Comparison of ENCODE assay signal across 8 cellular contexts in the genomic region with DNA sequence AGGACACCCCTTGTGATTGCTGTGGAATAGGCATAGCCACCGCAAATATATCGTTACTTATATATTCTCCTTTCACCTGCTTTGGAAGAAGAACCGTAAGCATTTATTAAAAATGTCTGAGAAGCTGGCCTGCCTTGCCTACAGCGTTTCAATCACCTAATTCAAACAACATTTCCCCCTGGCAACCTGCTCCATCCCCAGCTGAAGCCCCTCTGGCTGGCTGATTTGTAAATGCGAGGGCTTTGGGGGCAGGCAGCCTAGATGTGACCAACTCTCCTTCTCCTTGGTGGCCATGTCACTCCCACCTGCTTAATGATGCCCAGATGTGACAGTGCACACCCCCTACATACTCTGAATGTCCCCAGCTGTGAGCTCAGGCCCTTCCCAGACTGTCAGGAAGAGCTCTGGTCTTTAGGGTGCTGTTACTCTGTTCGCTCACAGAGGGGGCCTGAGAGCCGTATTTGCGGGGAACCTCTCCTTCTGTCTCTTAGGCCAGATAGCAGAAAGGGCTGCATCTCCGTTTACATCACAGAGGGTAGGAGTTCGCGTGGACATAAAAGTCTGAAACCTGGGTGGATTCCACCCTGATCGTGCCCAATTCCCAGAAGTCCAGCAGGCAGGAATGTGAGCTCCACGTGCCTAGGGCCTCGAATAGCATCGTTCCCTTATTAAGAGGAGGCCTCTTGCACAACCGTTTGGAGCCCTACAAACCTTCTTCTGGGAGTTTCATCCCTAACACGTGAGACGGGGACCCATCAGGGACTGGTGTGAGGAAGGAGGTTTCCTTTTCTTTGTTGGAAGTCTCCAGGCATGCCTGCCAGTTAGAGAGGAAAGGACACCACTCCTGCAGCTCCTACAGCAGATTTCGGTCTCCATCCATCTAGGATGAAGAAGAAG. TPM values are rescaled to one million over a fixed set of nuclear protein-coding genes. Genes with fewer than 3 reads are reported as not detected.
DNase-seq lines count a peak whose midpoint lies in the region; ATAC-seq and TF ChIP-seq lines count a peak whose summit lies in the region.
"Had no signal": no experiment of that assay in that cellular context is flagged by ENCODE, and none has a peak within 500 bp of the region (broad histone marks: within the 10 kb centered on the region; RNA-seq: fewer than 3 reads in every experiment).

No MANE protein-coding gene starts in this region.

- intact Hi-C loops in CD4-positive, alpha-beta memory T cell (cut with micrococcal nuclease), result no loop called here
- intact Hi-C loops in transverse colon (cut with DNase I; ENCODE audit: low total_unique reads), result no loop called here

- CTCF ChIA-PET in CD4-positive, alpha-beta memory T cell (lab: Charles Lee; ENCODE audit: partially characterized antibody), result interaction anchor here (0.9 to 2.8 kb wide), 6 partner anchors 9 to 216 kb away, joined by 3 to 12 read pairs (median 6); no protein-coding TSS in a partner anchor
- CTCF ChIA-PET in WTC11 (lab: Charles Lee), result interaction anchor here (0.5 to 6.0 kb wide), 64 partner anchors 9 to 553 kb away, joined by 3 to 69 read pairs (median 4); no protein-coding TSS in a partner anchor

- H3K27me3 ChIP-seq in CD4-positive, alpha-beta memory T cell (ENCODE audit: insufficient read depth, low read length), result peaks cover 6% of the 10 kb centered on the region
- H3K27me3 ChIP-seq in transverse colon, result peaks cover 54% of the 10 kb centered on the region

- H3K9me3 Mint-ChIP-seq in CD4-positive, alpha-beta memory T cell, result peaks cover 0 to 2% (median 0%) of the 10 kb centered on the region in 8 donors
- no peaks in the 10 kb centered on the region for H3K9me3 Mint-ChIP-seq in WTC11

- TF ChIP-seq CTCF in GM12873 (IDR thresholded peaks at IDR 0.05; ENCODE audit: insufficient read depth, low read depth, low read length, missing control alignments) (peak; percentile 23), WTC11 (IDR thresholded peaks at IDR 0.05) (no peak), transverse colon (IDR thresholded peaks at IDR 0.05) (no peak)

- no peak for TF ChIP-seq EP300 in transverse colon (IDR thresholded peaks at IDR 0.05; ENCODE audit: low read depth)

- no peak overlapping the region for H3K27ac ChIP-seq in CD4-positive, alpha-beta memory T cell (ENCODE audit: low read depth, low read length)
- H3K27ac ChIP-seq in transverse colon, result no peak overlapping the region

- WGBS in transverse colon (ENCODE audit: low coverage in 1 of 2), 2 donors, result 78 to 80% methylated on average over 1 to 19 of the region's 19 CpGs

- H3K4me1 Mint-ChIP-seq in CD4-positive, alpha-beta memory T cell, result peaks cover 7 to 15% (median 13%) of the 10 kb centered on the region in 4 donors
- H3K4me1 Mint-ChIP-seq in WTC11, result peaks cover 38% of the 10 kb centered on the region

- no peaks in the 10 kb centered on the region for H3K36me3 Mint-ChIP-seq in CD4-positive, alpha-beta memory T cell
- no peaks in the 10 kb centered on the region for H3K36me3 Mint-ChIP-seq in WTC11

- in situ Hi-C loops in transverse colon (cut with MboI; ENCODE audit: low pct_ligation_motif_present in 1 of 4, low pct_unique_long_range_greater_than_20kb in 1 of 4, low sequenced_read_pairs in 3 of 4), result no loop called here

- no peak for DNase-seq in CD4-positive, alpha-beta memory T cell
- peak; percentile 61 for DNase-seq in WTC11 (ENCODE audit: low spot score)
- DNase-seq in medulla oblongata (ENCODE audit: extremely low spot score), result peak; percentile 40
- no peak for DNase-seq in transverse colon
- DNase-seq: midbrain had no signal

- no peak overlapping the region for H3K4me3 ChIP-seq in CD4-positive, alpha-beta memory T cell (ENCODE audit: low read length in 2 of 2)
- no peak overlapping the region for H3K4me3 ChIP-seq in transverse colon

- H3K27ac Mint-ChIP-seq in CD4-positive, alpha-beta memory T cell, result peak overlapping the region in 1 of 7 donors; percentile 68
- H3K27ac Mint-ChIP-seq in WTC11, result no peak overlapping the region; the same call in 1 of the 2 replicates

- POLR2A ChIA-PET in CD4-positive, alpha-beta memory T cell (lab: Charles Lee; ENCODE audit: partially characterized antibody), result interaction anchor here (1.0 kb wide), 1 partner anchor 55 kb away, joined by 5 read pairs; no protein-coding TSS in a partner anchor
- POLR2A ChIA-PET in WTC11 (lab: Charles Lee), result interaction anchor here (0.8 to 1.0 kb wide), 2 partner anchors 10 to 60 kb away, joined by 3 to 4 read pairs; no protein-coding TSS in a partner anchor

- no peak for TF ChIP-seq POLR2A in transverse colon (IDR thresholded peaks at IDR 0.05)

- no peaks in the 10 kb centered on the region for H3K9me3 ChIP-seq in CD4-positive, alpha-beta memory T cell (ENCODE audit: control insufficient read depth in 1 of 2, low read length in 2 of 2)
- H3K9me3 ChIP-seq in transverse colon, result no peaks in the 10 kb centered on the region

- H3K27me3 Mint-ChIP-seq in CD4-positive, alpha-beta memory T cell, result peaks cover 15 to 24% of the 10 kb centered on the region in 2 donors
- H3K27me3 Mint-ChIP-seq in WTC11 (ENCODE audit: low read depth), result peaks cover 64% of the 10 kb centered on the region

- peak overlapping the region in 7 of 8 donors; percentile 48 to 81 (median 72) for H3K4me3 Mint-ChIP-seq in CD4-positive, alpha-beta memory T cell
- peak overlapping the region; percentile 67 for H3K4me3 Mint-ChIP-seq in WTC11

- no peaks in the 10 kb centered on the region for H3K36me3 ChIP-seq in CD4-positive, alpha-beta memory T cell (ENCODE audit: insufficient read depth, low read length)
- no peaks in the 10 kb centered on the region for H3K36me3 ChIP-seq in transverse colon

- peaks cover 5% of the 10 kb centered on the region for H3K4me1 ChIP-seq in CD4-positive, alpha-beta memory T cell (ENCODE audit: insufficient read depth, low read length)
- peaks cover 18 to 51% (median 39%) of the 10 kb centered on the region in 4 donors for H3K4me1 ChIP-seq in transverse colon

- ATAC-seq in WTC11 (peak; percentile 38), HG02610 (IDR thresholded peaks at IDR 0.05; ENCODE audit: unreplicated experiment) (no peak), HG03097 (IDR thresholded peaks at IDR 0.05; ENCODE audit: low FRiP score, unreplicated experiment) (no peak)

TF ChIP-seq in WTC11, 78 proteins besides CTCF, POLR2A, EP300 and RAD21 (continues in another document):
- TF ChIP-seq ZNF423 (CRISPR knock-in tag; IDR thresholded peaks at IDR 0.05), result peak; percentile 15; the same call in 1 of the 2 replicates
- TF ChIP-seq, protein P1, sequence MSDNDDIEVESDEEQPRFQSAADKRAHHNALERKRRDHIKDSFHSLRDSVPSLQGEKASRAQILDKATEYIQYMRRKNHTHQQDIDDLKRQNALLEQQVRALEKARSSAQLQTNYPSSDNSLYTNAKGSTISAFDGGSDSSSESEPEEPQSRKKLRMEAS (CRISPR knock-in tag; IDR thresholded peaks at IDR 0.05), result peak; percentile 39; the same call in 1 of the 2 replicates
- TF ChIP-seq, protein P2, sequence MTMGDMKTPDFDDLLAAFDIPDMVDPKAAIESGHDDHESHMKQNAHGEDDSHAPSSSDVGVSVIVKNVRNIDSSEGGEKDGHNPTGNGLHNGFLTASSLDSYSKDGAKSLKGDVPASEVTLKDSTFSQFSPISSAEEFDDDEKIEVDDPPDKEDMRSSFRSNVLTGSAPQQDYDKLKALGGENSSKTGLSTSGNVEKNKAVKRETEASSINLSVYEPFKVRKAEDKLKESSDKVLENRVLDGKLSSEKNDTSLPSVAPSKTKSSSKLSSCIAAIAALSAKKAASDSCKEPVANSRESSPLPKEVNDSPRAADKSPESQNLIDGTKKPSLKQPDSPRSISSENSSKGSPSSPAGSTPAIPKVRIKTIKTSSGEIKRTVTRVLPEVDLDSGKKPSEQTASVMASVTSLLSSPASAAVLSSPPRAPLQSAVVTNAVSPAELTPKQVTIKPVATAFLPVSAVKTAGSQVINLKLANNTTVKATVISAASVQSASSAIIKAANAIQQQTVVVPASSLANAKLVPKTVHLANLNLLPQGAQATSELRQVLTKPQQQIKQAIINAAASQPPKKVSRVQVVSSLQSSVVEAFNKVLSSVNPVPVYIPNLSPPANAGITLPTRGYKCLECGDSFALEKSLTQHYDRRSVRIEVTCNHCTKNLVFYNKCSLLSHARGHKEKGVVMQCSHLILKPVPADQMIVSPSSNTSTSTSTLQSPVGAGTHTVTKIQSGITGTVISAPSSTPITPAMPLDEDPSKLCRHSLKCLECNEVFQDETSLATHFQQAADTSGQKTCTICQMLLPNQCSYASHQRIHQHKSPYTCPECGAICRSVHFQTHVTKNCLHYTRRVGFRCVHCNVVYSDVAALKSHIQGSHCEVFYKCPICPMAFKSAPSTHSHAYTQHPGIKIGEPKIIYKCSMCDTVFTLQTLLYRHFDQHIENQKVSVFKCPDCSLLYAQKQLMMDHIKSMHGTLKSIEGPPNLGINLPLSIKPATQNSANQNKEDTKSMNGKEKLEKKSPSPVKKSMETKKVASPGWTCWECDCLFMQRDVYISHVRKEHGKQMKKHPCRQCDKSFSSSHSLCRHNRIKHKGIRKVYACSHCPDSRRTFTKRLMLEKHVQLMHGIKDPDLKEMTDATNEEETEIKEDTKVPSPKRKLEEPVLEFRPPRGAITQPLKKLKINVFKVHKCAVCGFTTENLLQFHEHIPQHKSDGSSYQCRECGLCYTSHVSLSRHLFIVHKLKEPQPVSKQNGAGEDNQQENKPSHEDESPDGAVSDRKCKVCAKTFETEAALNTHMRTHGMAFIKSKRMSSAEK (CRISPR knock-in tag; IDR thresholded peaks at IDR 0.05; ENCODE audit: borderline replicate concordance), result no peak
- TF ChIP-seq FOXK1 (CRISPR knock-in tag; IDR thresholded peaks at IDR 0.05), result no peak
- TF ChIP-seq, protein P3, sequence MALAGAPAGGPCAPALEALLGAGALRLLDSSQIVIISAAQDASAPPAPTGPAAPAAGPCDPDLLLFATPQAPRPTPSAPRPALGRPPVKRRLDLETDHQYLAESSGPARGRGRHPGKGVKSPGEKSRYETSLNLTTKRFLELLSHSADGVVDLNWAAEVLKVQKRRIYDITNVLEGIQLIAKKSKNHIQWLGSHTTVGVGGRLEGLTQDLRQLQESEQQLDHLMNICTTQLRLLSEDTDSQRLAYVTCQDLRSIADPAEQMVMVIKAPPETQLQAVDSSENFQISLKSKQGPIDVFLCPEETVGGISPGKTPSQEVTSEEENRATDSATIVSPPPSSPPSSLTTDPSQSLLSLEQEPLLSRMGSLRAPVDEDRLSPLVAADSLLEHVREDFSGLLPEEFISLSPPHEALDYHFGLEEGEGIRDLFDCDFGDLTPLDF (CRISPR knock-in tag; IDR thresholded peaks at IDR 0.05), result no peak
- TF ChIP-seq ZNF671 (CRISPR knock-in tag; IDR thresholded peaks at IDR 0.05), result no peak

RNA-seq across cellular contexts. Expression of a gene that starts 2.4 kb away (rescaled TPM):
- 1 to 10 TPM; 2.2 to 2.9 TPM for total RNA-seq in CD4-positive, alpha-beta memory T cell
- polyA plus RNA-seq in CD4-positive, alpha-beta memory T cell, result under 1 TPM in 1 of 2 donors, not detected in 1; 0.49 TPM
- total RNA-seq in WTC11 (2021) (13.5 to 14.8 TPM (median 14.3 TPM) in 3 replicates), transverse colon (1 to 10 TPM; 2.6 to 9.8 (median 3.4) TPM)

Comparison
In these comparisons a context has a peak if more than half of its experiments do, and no peak if none do; other contexts are left out.
1. DNase-seq: peak in WTC11 (single experiment) and medulla oblongata (single experiment); none in CD4-positive, alpha-beta memory T cell (0 of 5) and transverse colon (single experiment).